14 cellular contexts compared by ENCODE assay signal in genomic region chr3:71237661-71238060, GRCh38.
DNase-seq lines count a peak whose midpoint lies in the region; ATAC-seq and TF ChIP-seq lines count a peak whose summit lies in the region.
"Had no signal": no experiment of that assay in that cellular context is flagged by ENCODE, and none has a peak within 500 bp of the region (broad histone marks: within the 10 kb centered on the region; RNA-seq: fewer than 3 reads in every experiment).

No MANE protein-coding gene starts in this region.

- H3K4me1 Mint-ChIP-seq in CD4-positive, alpha-beta T cell (ENCODE audit: low read depth) = peaks cover 59% of the 10 kb centered on the region
- peaks cover 61% of the 10 kb centered on the region for H3K4me1 Mint-ChIP-seq in activated B cell treated with CpG ODN at 0.5 μM for 24 hours

- POLR2A ChIA-PET in CD4-positive, alpha-beta T cell (lab: Charles Lee) = interaction anchor here (0.6 to 1.0 kb wide), 2 partner anchors 8 to 134 kb away, joined by 3 read pairs; no protein-coding TSS in a partner anchor
- POLR2A ChIA-PET in activated B cell treated with CpG ODN at 0.5 μM for 24 hours (lab: Charles Lee) (interaction anchor here (0.7 kb wide), 2 partner anchors 20 to 202 kb away, joined by 10 to 14 read pairs; no protein-coding TSS in a partner anchor), PC-9 (lab: Charles Lee; ENCODE audit: unreplicated experiment) (no interaction called here)

- WGBS in mesendoderm (ENCODE audit: extremely low coverage, insufficient coverage, low lambda C conversion rate) = no CpG with 5 or more reads among the region's 5 CpGs

- intact Hi-C loops in CD4-positive, alpha-beta T cell (cut with DNase I, micrococcal nuclease) = no loop called here
- intact Hi-C loops in activated B cell treated with CpG ODN at 0.5 μM for 24 hours (cut with micrococcal nuclease) = no loop called here
- intact Hi-C loops in PC-9 (cut with micrococcal nuclease; ENCODE audit: unreplicated experiment) = no loop called here

- H3K9me3 Mint-ChIP-seq in CD4-positive, alpha-beta T cell = peaks cover 2% of the 10 kb centered on the region
- no peaks in the 10 kb centered on the region for H3K9me3 Mint-ChIP-seq in activated B cell treated with CpG ODN at 0.5 μM for 24 hours
- H3K9me3 Mint-ChIP-seq: H9 had no signal

- H3K9me2 ChIP-seq in PC-9 (ENCODE audit: insufficient read depth) = no peaks in the 10 kb centered on the region

- peak overlapping the region; percentile 19 for H2AK5ac ChIP-seq in mesendoderm (ENCODE audit: low read length)

- no peak overlapping the region for H3K56ac ChIP-seq in mesendoderm (ENCODE audit: low read length)

- H4K5ac ChIP-seq in mesendoderm (ENCODE audit: low read length) = no peak overlapping the region

- CTCF ChIA-PET in CD4-positive, alpha-beta T cell (lab: Charles Lee) = no interaction called here
- CTCF ChIA-PET in activated B cell treated with CpG ODN at 0.5 μM for 24 hours (lab: Charles Lee) (no interaction called here), PC-9 (lab: Charles Lee) (no interaction called here)

- H3K4me3 ChIP-seq in mesendoderm (ENCODE audit: low read length) (no peak overlapping the region), neutrophil (ENCODE audit: low read depth in 1 of 2, low read length in 1 of 2) (no peak overlapping the region), PC-9 (no peak overlapping the region)

- no peaks in the 10 kb centered on the region for H4K20me1 ChIP-seq in PC-9 (ENCODE audit: insufficient read depth)

- no peak overlapping the region for H3K18ac ChIP-seq in mesendoderm (ENCODE audit: low read length)

- TF ChIP-seq CTCF in CD4-positive, alpha-beta T cell (IDR thresholded peaks at IDR 0.05) = no peak
- TF ChIP-seq CTCF in activated B cell treated with CpG ODN at 0.5 μM for 24 hours (IDR thresholded peaks at IDR 0.05) (no peak), neutrophil (IDR thresholded peaks at IDR 0.05) (no peak), PC-9 (conservative IDR thresholded peaks at IDR 0.05) (no peak)

- H3K9me3 ChIP-seq in CD4-positive, alpha-beta T cell (ENCODE audit: control insufficient read depth, low read length) = no peaks in the 10 kb centered on the region
- H3K9me3 ChIP-seq in neutrophil = no peaks in the 10 kb centered on the region
- H3K9me3 ChIP-seq in PC-9 (ENCODE audit: insufficient read depth, low read depth) = no peaks in the 10 kb centered on the region

- H3K27ac Mint-ChIP-seq in CD4-positive, alpha-beta T cell = peak overlapping the region; percentile 25
- peak overlapping the region; percentile 42 for H3K27ac Mint-ChIP-seq in activated B cell treated with CpG ODN at 0.5 μM for 24 hours

- BruUV-seq in PC-9 (replicated peaks; lab: Mats Ljungman, UMichigan) = no TSS peak

- H4K8ac ChIP-seq in mesendoderm (ENCODE audit: low read depth, low read length) = no peak overlapping the region

- no peak overlapping the region for H2BK15ac ChIP-seq in mesendoderm (replicated peaks; ENCODE audit: low read depth)

- H3K36me3 Mint-ChIP-seq in CD4-positive, alpha-beta T cell (ENCODE audit: low read depth) = peaks cover 68% of the 10 kb centered on the region
- H3K36me3 Mint-ChIP-seq in activated B cell treated with CpG ODN at 0.5 μM for 24 hours (ENCODE audit: low read depth) = peaks cover 34% of the 10 kb centered on the region

- H3K36me3 ChIP-seq in mesendoderm (ENCODE audit: control insufficient read depth, insufficient read depth, low read length) (no peaks in the 10 kb centered on the region), neutrophil (no peaks in the 10 kb centered on the region), PC-9 (ENCODE audit: low read depth) (no peaks in the 10 kb centered on the region)

- H3K27me3 ChIP-seq in CD4-positive, alpha-beta T cell (ENCODE audit: control insufficient read depth, insufficient read depth, low read length) = no peaks in the 10 kb centered on the region
- H3K27me3 ChIP-seq in mesendoderm (ENCODE audit: insufficient read depth, low read length, poor library complexity) (no peaks in the 10 kb centered on the region), neutrophil (no peaks in the 10 kb centered on the region), PC-9 (ENCODE audit: insufficient read depth, low read depth) (no peaks in the 10 kb centered on the region)

- no peak overlapping the region for H2BK120ac ChIP-seq in mesendoderm (ENCODE audit: low read depth, low read length)

- H3K9ac ChIP-seq in mesendoderm (ENCODE audit: low read length) = no peak overlapping the region

- no peak for ATAC-seq in CD4-positive, alpha-beta T cell (ENCODE audit: poor library complexity)
- no peak for ATAC-seq in activated B cell treated with CpG ODN at 0.5 μM for 24 hours (ENCODE audit: low read depth)
- no peak for ATAC-seq in GM18498 (IDR thresholded peaks at IDR 0.05; ENCODE audit: unreplicated experiment)

- no peaks in the 10 kb centered on the region for H3K27me3 Mint-ChIP-seq in CD4-positive, alpha-beta T cell
- H3K27me3 Mint-ChIP-seq in activated B cell treated with CpG ODN at 0.5 μM for 24 hours = no peaks in the 10 kb centered on the region

- H3K4me1 ChIP-seq in mesendoderm (ENCODE audit: control insufficient read depth, low read depth, low read length) (peaks cover 4% of the 10 kb centered on the region), neutrophil (ENCODE audit: control insufficient read depth in 1 of 2, insufficient read depth in 1 of 2, low read depth in 1 of 2, low read length in 1 of 2) (peaks cover 32% of the 10 kb centered on the region in 2 experiments), PC-9 (replicated peaks; ENCODE audit: insufficient read depth) (no peaks in the 10 kb centered on the region)

- no peaks in the 10 kb centered on the region for H3K79me2 ChIP-seq in mesendoderm (ENCODE audit: control insufficient read depth, insufficient read depth, low read length)
- H3K79me2 ChIP-seq in PC-9 (ENCODE audit: low read depth) = no peaks in the 10 kb centered on the region

- H3K4me3 Mint-ChIP-seq in CD4-positive, alpha-beta T cell = no peak overlapping the region
- H3K4me3 Mint-ChIP-seq in activated B cell treated with CpG ODN at 0.5 μM for 24 hours = no peak overlapping the region
- H3K4me3 Mint-ChIP-seq: H9 had no signal

- no peak for DNase-seq in CD4-positive, alpha-beta T cell
- DNase-seq in activated B cell treated with CpG ODN at 0.5 μM for 24 hours (no peak), mesendoderm (no peak), T-helper 2 cell (no peak), NCI-H1436 (lab: John Stamatoyannopoulos, UW) (no peak), PC-9 (no peak)
- DNase-seq: AML-193, H9, NCI-H187 treated with DMSO at 0.1 percent for 48 hours, NCI-H2171, NCI-H446 had no signal

- no peak overlapping the region for H2BK5ac ChIP-seq in mesendoderm (ENCODE audit: low read length)

- H3K4ac ChIP-seq in mesendoderm (ENCODE audit: low read depth, low read length) = no peak overlapping the region

- H3F3A ChIP-seq in PC-9 (ENCODE audit: insufficient read depth, low read depth) = no peaks in the 10 kb centered on the region

- no peak overlapping the region for H2AFZ ChIP-seq in PC-9

- no peak overlapping the region for H3K27ac ChIP-seq in CD4-positive, alpha-beta T cell (ENCODE audit: low read depth, low read length)
- H3K27ac ChIP-seq in mesendoderm (ENCODE audit: low read depth, low read length) (no peak overlapping the region), neutrophil (peak overlapping the region; percentile 19), PC-9 (no peak overlapping the region)
- H3K27ac ChIP-seq: RWPE1 had no signal

- no peaks in the 10 kb centered on the region for H3K79me1 ChIP-seq in mesendoderm (ENCODE audit: low read length)

- no peak overlapping the region for H3K4me2 ChIP-seq in mesendoderm (ENCODE audit: low read length)
- H3K4me2 ChIP-seq in PC-9 = no peak overlapping the region

- peak overlapping the region; percentile 31 for H3K23ac ChIP-seq in mesendoderm (ENCODE audit: low read length)
